Comparison of ENCODE assay signal across 9 cellular contexts in the genomic region with DNA sequence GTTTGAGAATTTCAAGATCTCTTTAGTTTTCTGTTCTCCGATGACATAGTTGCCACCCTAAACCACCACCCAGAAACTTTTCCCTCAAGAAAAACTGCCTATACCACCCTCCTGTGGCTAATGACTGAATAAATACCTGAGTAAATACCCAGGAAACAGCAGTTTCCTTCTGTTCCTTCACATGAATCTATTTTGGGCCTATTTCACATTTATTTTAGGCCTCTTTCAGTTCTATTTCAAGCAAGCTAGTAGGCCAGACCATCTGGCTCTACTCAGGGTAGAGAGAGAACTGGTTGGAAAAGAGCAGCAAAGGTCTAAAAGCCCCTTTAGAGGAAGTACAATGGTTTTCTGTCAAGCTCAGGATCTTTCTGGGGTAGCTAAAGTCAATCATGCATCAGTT. TPM values are rescaled to one million over a fixed set of nuclear protein-coding genes. Genes with fewer than 3 reads are reported as not detected.
DNase-seq lines count a peak whose midpoint lies in the region; ATAC-seq and TF ChIP-seq lines count a peak whose summit lies in the region.
"Had no signal": no experiment of that assay in that cellular context is flagged by ENCODE, and none has a peak within 500 bp of the region (broad histone marks: within the 10 kb centered on the region; RNA-seq: fewer than 3 reads in every experiment).

No MANE protein-coding gene starts in this region.

- H3K36me3 ChIP-seq in MM.1S (replicated peaks; ENCODE audit: insufficient read depth, low read length) = no peaks in the 10 kb centered on the region

- H3K79me2 ChIP-seq in MM.1S (ENCODE audit: low read length) = no peaks in the 10 kb centered on the region

- H2AFZ ChIP-seq in MM.1S (ENCODE audit: low read length) = no peak overlapping the region

- H3K27me3 Mint-ChIP-seq in neural crest cell (ENCODE audit: low read depth) (no peaks in the 10 kb centered on the region), nephron progenitor cell (ENCODE audit: low read depth, poor library complexity) (no peaks in the 10 kb centered on the region)
- H3K27me3 Mint-ChIP-seq: stimulated activated naive CD8-positive, alpha-beta T cell treated with anti-CD3 and anti-CD28 coated beads, Interleukin-15, Interleukin-2, amounts not matched to agents 100 ng/mL and 50 ng/mL, for 24 hours had no signal

- H3K4me1 ChIP-seq in MM.1S (ENCODE audit: low read length) = peaks cover 22% of the 10 kb centered on the region

- H3K27ac Mint-ChIP-seq in neural crest cell (ENCODE audit: unreplicated experiment) (no peak overlapping the region), nephron progenitor cell (no peak overlapping the region)
- H3K27ac Mint-ChIP-seq: nephron; stimulated activated naive CD8-positive, alpha-beta T cell treated with anti-CD3 and anti-CD28 coated beads, Interleukin-15, Interleukin-2, amounts not matched to agents 100 ng/mL and 50 ng/mL, for 24 hours had no signal

- DNase-seq in MM.1S = peak; percentile 86
- DNase-seq in neural crest cell (ENCODE audit: low read depth, low spot score) = no peak
- no peak for DNase-seq in nephron progenitor cell
- no peak for DNase-seq in NCI-H187 (lab: John Stamatoyannopoulos, UW)
- DNase-seq in COR-L47 (lab: John Stamatoyannopoulos, UW) = no peak

- H3K27ac ChIP-seq in MM.1S (ENCODE audit: low read length) = peak overlapping the region; percentile 59

- H3K4me2 ChIP-seq in MM.1S (ENCODE audit: low read depth, low read length) = peak overlapping the region; percentile 41

- H3K9me3 Mint-ChIP-seq in neural crest cell (peaks cover 7% of the 10 kb centered on the region), nephron progenitor cell (peaks cover 53% of the 10 kb centered on the region)
- H3K9me3 Mint-ChIP-seq: stimulated activated naive CD8-positive, alpha-beta T cell treated with anti-CD3 and anti-CD28 coated beads, Interleukin-15, Interleukin-2, amounts not matched to agents 100 ng/mL and 50 ng/mL, for 24 hours had no signal

- H3K9ac ChIP-seq in MM.1S (ENCODE audit: low read length) = no peak overlapping the region

- H3K9me2 ChIP-seq in MM.1S (replicated peaks; ENCODE audit: insufficient read depth, low read length) = no peaks in the 10 kb centered on the region

- H3F3A ChIP-seq in MM.1S (ENCODE audit: insufficient read depth, low read length) = no peaks in the 10 kb centered on the region

- H3K36me3 Mint-ChIP-seq in neural crest cell (ENCODE audit: low read depth) = peaks cover 2% of the 10 kb centered on the region
- H3K36me3 Mint-ChIP-seq in nephron progenitor cell (ENCODE audit: low read depth) = peaks cover 7% of the 10 kb centered on the region

- H3K4me1 Mint-ChIP-seq in neural crest cell = no peaks in the 10 kb centered on the region
- H3K4me1 Mint-ChIP-seq in nephron progenitor cell = peaks cover 6% of the 10 kb centered on the region
- H3K4me1 Mint-ChIP-seq: nephron had no signal

- no peaks in the 10 kb centered on the region for H4K20me1 ChIP-seq in MM.1S (ENCODE audit: insufficient read depth, low read length)

- H3K4me3 ChIP-seq in MM.1S (ENCODE audit: low read length) = no peak overlapping the region

- H3K9me3 ChIP-seq in MM.1S (replicated peaks; ENCODE audit: insufficient read depth, low read length) = no peaks in the 10 kb centered on the region

- ATAC-seq in GM19023 (IDR thresholded peaks at IDR 0.05; ENCODE audit: unreplicated experiment) (peak; percentile 73), HG02610 (IDR thresholded peaks at IDR 0.05; ENCODE audit: unreplicated experiment) (peak; percentile 73)

- no peaks in the 10 kb centered on the region for H3K27me3 ChIP-seq in MM.1S (replicated peaks; ENCODE audit: insufficient read depth, low read length)

- TF ChIP-seq CTCF in MM.1S (IDR thresholded peaks at IDR 0.05; ENCODE audit: low read length) (peak; percentile 54), neural crest cell (conservative IDR thresholded peaks at IDR 0.05) (peak; percentile 22), nephron progenitor cell (IDR thresholded peaks at IDR 0.05) (no peak)

- H3K4me3 Mint-ChIP-seq in neural crest cell (no peak overlapping the region), nephron progenitor cell (no peak overlapping the region)
- H3K4me3 Mint-ChIP-seq: nephron; stimulated activated naive CD8-positive, alpha-beta T cell treated with anti-CD3 and anti-CD28 coated beads, Interleukin-15, Interleukin-2, amounts not matched to agents 100 ng/mL and 50 ng/mL, for 24 hours had no signal

RNA-seq across cellular contexts. Expression of gene ARHGEF9, which starts 23.4 kb away (rescaled TPM):
- 40.9 and 43.6 TPM in 2 replicates for total RNA-seq in neural crest cell
